ENCODE assay signal across 14 cellular contexts in the genomic region with DNA sequence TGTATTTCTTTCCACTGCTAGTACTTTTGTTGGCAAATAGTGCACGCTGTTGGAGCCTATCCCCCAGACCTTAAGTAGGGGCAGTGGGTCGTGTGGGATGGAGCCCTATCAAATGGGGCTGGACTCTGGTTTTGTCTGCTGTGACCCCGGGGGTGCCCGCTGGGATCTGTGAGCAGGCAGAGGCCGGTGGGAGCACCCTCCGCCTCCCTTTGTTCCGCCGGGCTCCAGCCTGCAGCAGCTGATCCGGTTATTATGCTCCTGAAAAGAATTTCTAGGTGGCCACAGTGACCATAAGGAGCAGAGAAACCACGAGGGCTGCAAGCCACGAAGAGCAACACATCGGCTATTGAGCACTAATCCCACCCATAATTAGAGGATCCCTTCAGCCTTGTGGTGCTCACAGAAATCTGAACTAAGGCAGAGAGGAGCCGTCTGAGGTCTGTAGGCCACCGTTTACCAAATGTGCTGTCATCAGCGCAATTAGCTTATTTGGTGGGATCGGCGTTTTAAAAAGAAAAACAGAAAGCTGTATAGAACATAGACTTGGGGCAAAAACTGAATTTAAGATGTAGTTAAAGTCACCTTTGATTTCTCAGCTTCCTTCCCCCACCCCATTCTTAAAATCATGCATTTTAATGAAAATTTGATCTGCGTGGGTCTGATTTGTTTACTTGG.
"Had no signal": no experiment of that assay in that cellular context is flagged by ENCODE, and none has a peak within 500 bp of the region (broad histone marks: within the 10 kb centered on the region; RNA-seq: fewer than 3 reads in every experiment).

No MANE protein-coding gene starts in this region.

- DNase-seq: activated CD8-positive, alpha-beta memory T cell treated with anti-CD3 and anti-CD28 coated beads, Interleukin-2, amount 50 U/mL, for 48 hours; activated CD8-positive, alpha-beta T cell treated with anti-CD3 and anti-CD28 coated beads for 36 hours; activated naive CD4-positive, alpha-beta T cell; effector CD4-positive, alpha-beta T cell; stimulated activated CD4-positive, alpha-beta T cell treated with anti-CD3 and anti-CD28 coated beads, Interleukin-12 subunit alpha, Interleukin-12 subunit beta, amount 100 ng/mL, for 4 hours; stimulated activated CD4-positive, alpha-beta T cell treated with anti-CD3 and anti-CD28 coated beads, Interleukin-4, amount 100 ng/mL, for 1 hour; stimulated activated CD8-positive, alpha-beta memory T cell treated with anti-CD3 and anti-CD28 coated beads, Interleukin-4, amount 100 ng/mL, for 48 hours; T-helper 9 cell; testis had no signal

- ATAC-seq: activated CD8-positive, alpha-beta T cell treated with anti-CD3 and anti-CD28 coated beads for 36 hours; left lung; right cardiac atrium had no signal

- H3K27me3 Mint-ChIP-seq: activated CD8-positive, alpha-beta T cell treated with anti-CD3 and anti-CD28 coated beads for 36 hours; memory B cell had no signal

- H3K4me1 Mint-ChIP-seq: memory B cell had no signal

- H3K4me3 Mint-ChIP-seq: activated CD8-positive, alpha-beta T cell treated with anti-CD3 and anti-CD28 coated beads for 36 hours; activated T-helper 1 cell treated with anti-CD3 and anti-CD28 coated beads, Interleukin-12 subunit alpha, Interleukin-12 subunit beta, Interleukin-2, Interleukin-4 antibody, amounts not matched to agents 30 ng/mL and 10 ng/mL and 1 ng/mL, durations not matched to agents 14 hours and 24 hours and 36 hours; memory B cell; stimulated activated naive CD8-positive, alpha-beta T cell treated with anti-CD3 and anti-CD28 coated beads, Interleukin-15, Interleukin-2, amounts not matched to agents 100 ng/mL and 50 ng/mL, for 24 hours had no signal

- H3K9me3 Mint-ChIP-seq: activated CD8-positive, alpha-beta T cell treated with anti-CD3 and anti-CD28 coated beads for 36 hours; activated T-helper 1 cell treated with anti-CD3 and anti-CD28 coated beads, Interleukin-12 subunit alpha, Interleukin-12 subunit beta, Interleukin-2, Interleukin-4 antibody, amounts not matched to agents 30 ng/mL and 10 ng/mL and 1 ng/mL, durations not matched to agents 14 hours and 24 hours and 36 hours; stimulated activated naive CD8-positive, alpha-beta T cell treated with anti-CD3 and anti-CD28 coated beads, Interleukin-15, Interleukin-2, amounts not matched to agents 100 ng/mL and 50 ng/mL, for 24 hours had no signal

- H3K27ac Mint-ChIP-seq: activated CD8-positive, alpha-beta T cell treated with anti-CD3 and anti-CD28 coated beads for 36 hours; activated T-helper 1 cell treated with anti-CD3 and anti-CD28 coated beads, Interleukin-12 subunit alpha, Interleukin-12 subunit beta, Interleukin-2, Interleukin-4 antibody, amounts not matched to agents 30 ng/mL and 10 ng/mL and 1 ng/mL, durations not matched to agents 14 hours and 24 hours and 36 hours; memory B cell; stimulated activated naive CD8-positive, alpha-beta T cell treated with anti-CD3 and anti-CD28 coated beads, Interleukin-15, Interleukin-2, amounts not matched to agents 100 ng/mL and 50 ng/mL, for 24 hours had no signal

- H3K36me3 Mint-ChIP-seq: memory B cell had no signal
